Comparison of ENCODE assay signal across 12 cellular contexts in the genomic region with DNA sequence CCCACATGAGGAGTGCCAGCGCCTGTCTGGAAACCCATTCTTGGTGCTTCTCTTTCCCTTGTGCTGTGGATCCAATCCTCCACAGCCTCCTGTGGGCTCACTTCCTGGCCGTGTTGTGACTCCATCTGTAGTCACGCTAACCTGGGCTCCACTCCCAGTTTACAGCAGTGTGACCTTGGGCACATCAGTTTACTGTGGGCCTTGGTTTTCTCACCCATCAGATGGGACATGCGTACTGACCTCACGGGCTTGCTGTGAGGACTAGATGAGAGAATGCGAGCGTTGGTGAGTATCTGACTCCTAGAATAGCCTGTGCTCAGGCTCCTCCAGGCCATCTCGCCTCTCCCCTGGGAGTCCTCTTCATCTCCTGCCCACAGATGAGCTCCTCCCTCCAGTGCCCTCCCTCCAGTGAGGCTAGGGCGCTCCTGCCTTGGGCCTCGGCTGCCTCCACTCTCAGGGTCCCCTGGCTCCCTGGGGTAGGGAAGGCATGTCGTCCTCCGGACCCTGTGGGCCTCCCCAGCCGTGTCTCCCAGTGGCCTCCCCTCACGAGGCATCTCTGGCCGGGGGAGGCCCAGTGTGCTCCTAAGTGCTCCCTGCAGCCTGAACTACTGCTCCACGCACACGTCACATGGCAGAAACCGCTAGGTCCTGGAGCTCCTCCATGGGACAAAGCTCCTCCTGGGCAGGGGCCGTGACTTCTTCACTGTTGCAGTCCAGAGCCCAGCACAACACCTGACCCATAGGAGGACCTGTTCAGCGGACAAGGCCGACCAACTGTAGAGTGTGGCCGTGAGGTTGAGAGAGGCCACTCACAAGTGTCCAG. TPM values are rescaled to one million over a fixed set of nuclear protein-coding genes. Genes with fewer than 3 reads are reported as not detected.
DNase-seq lines count a peak whose midpoint lies in the region; ATAC-seq and TF ChIP-seq lines count a peak whose summit lies in the region.
"Had no signal": no experiment of that assay in that cellular context is flagged by ENCODE, and none has a peak within 500 bp of the region (broad histone marks: within the 10 kb centered on the region; RNA-seq: fewer than 3 reads in every experiment).

No MANE protein-coding gene starts in this region.

- H3K23ac ChIP-seq in IMR-90 (ENCODE audit: low read depth, low read length), result no peak overlapping the region

- no peak overlapping the region for H4K5ac ChIP-seq in IMR-90 (ENCODE audit: low read depth, low read length)

- intact Hi-C loops in CD4-positive, alpha-beta T cell (cut with DNase I, micrococcal nuclease), result no loop called here
- intact Hi-C loops in IMR-90 (cut with micrococcal nuclease), result no loop called here
- intact Hi-C loops in adrenal gland (cut with DNase I), result no loop called here
- intact Hi-C loops in left colon (cut with DNase I, micrococcal nuclease), result no loop called here

- DNase-seq in CD4-positive, alpha-beta T cell, result no peak
- DNase-seq in IMR-90 (peak; percentile 11), adrenal gland (peak in 5 of 7 donors; percentile 60 to 75 (median 73)), left colon (no peak), H7 (no peak), NCI-H1930 (lab: John Stamatoyannopoulos, UW) (no peak)
- peak; percentile 69 for DNase-seq in natural killer cell treated with Interleukin-12 subunit alpha and Interleukin-12 subunit beta and Interleukin-15 and Interleukin-18, amount 100 ng/mL, for 72 hours (ENCODE audit: low spot score)
- DNase-seq in stimulated activated CD4-positive, alpha-beta T cell treated with anti-CD3 and anti-CD28 coated beads, Interleukin-12 subunit alpha, Interleukin-12 subunit beta, amount 100 ng/mL, for 4 hours, result no peak
- DNase-seq: gastrocnemius medialis, NCI-H1105, ovary had no signal

- H3K27me3 Mint-ChIP-seq in CD4-positive, alpha-beta T cell, result peaks cover 2% of the 10 kb centered on the region
- no peaks in the 10 kb centered on the region for H3K27me3 Mint-ChIP-seq in natural killer cell treated with Interleukin-12 subunit alpha and Interleukin-12 subunit beta and Interleukin-15 and Interleukin-18, amount 100 ng/mL, for 72 hours

- no peak for TF ChIP-seq RAD21 in IMR-90 (IDR thresholded peaks at IDR 0.05; ENCODE audit: low read length)

- dilution Hi-C loops in IMR-90 (cut with HindIII; ENCODE audit: low sequenced_read_pairs, unreplicated experiment), result no loop called here

- no peak overlapping the region for H2AFZ ChIP-seq in IMR-90 (replicated peaks; ENCODE audit: low read length, poor library complexity)

- no peaks in the 10 kb centered on the region; the same call in 1 of the 2 replicates for H3K9me1 ChIP-seq in IMR-90 (ENCODE audit: insufficient read depth, low read length)

- H3K9me3 ChIP-seq in CD4-positive, alpha-beta T cell (ENCODE audit: control insufficient read depth, low read length), result no peaks in the 10 kb centered on the region
- no peaks in the 10 kb centered on the region for H3K9me3 ChIP-seq in IMR-90 (ENCODE audit: control insufficient read depth, insufficient read depth, low read length)
- no peaks in the 10 kb centered on the region for H3K9me3 ChIP-seq in adrenal gland (replicated peaks in 1 of 3)
- H3K9me3 ChIP-seq: gastrocnemius medialis, left lung, ovary had no signal

- H3K4ac ChIP-seq in IMR-90 (ENCODE audit: low read depth, low read length), result no peak overlapping the region

- no peak overlapping the region for H2BK20ac ChIP-seq in IMR-90 (ENCODE audit: low read depth, low read length)

- TF ChIP-seq CTCF in CD4-positive, alpha-beta T cell (IDR thresholded peaks at IDR 0.05), result no peak
- TF ChIP-seq CTCF in IMR-90 (conservative IDR thresholded peaks at IDR 0.05; ENCODE audit: low read depth, low read length), result no peak
- TF ChIP-seq CTCF in adrenal gland (IDR thresholded peaks at IDR 0.05), result no peak

- H3K36me3 ChIP-seq in IMR-90 (ENCODE audit: control insufficient read depth, insufficient read depth, low read length), result no peaks in the 10 kb centered on the region
- no peaks in the 10 kb centered on the region for H3K36me3 ChIP-seq in adrenal gland (replicated peaks in 1 of 2)
- H3K36me3 ChIP-seq in H7 (replicated peaks; ENCODE audit: control insufficient read depth, insufficient read depth, low read length), result no peaks in the 10 kb centered on the region
- H3K36me3 ChIP-seq: left lung, ovary had no signal

- H3K27me3 ChIP-seq in CD4-positive, alpha-beta T cell (ENCODE audit: control insufficient read depth, insufficient read depth, low read length), result no peaks in the 10 kb centered on the region
- H3K27me3 ChIP-seq in IMR-90 (ENCODE audit: control insufficient read depth, insufficient read depth, low read length) (peaks cover 16% of the 10 kb centered on the region), adrenal gland (no peaks in the 10 kb centered on the region), H7 (ENCODE audit: control insufficient read depth, insufficient read depth, low read length) (peaks cover 16% of the 10 kb centered on the region)
- H3K27me3 ChIP-seq: gastrocnemius medialis, ovary had no signal

- ATAC-seq in CD4-positive, alpha-beta T cell (ENCODE audit: poor library complexity), result peak; percentile 4
- no peak for ATAC-seq in IMR-90 (ENCODE audit: low read depth)
- peak; percentile 60 to 69 for ATAC-seq in natural killer cell treated with Interleukin-12 subunit alpha and Interleukin-12 subunit beta and Interleukin-15 and Interleukin-18, amount 100 ng/mL, for 72 hours
- ATAC-seq in left colon, result no peak
- ATAC-seq: gastrocnemius medialis, left lung had no signal

- H3K27ac ChIP-seq in CD4-positive, alpha-beta T cell (ENCODE audit: low read depth, low read length), result peak overlapping the region; percentile 84
- no peak overlapping the region for H3K27ac ChIP-seq in IMR-90 (ENCODE audit: insufficient read depth, low read length)
- H3K27ac ChIP-seq in adrenal gland, result no peak overlapping the region
- H3K27ac ChIP-seq: ovary had no signal

- POLR2A ChIA-PET in CD4-positive, alpha-beta T cell (lab: Charles Lee), result interaction anchor here (0.6 to 2.8 kb wide), 22 partner anchors 8 to 133 kb away, joined by 3 to 43 read pairs (median 4); a partner anchor contains a TSS
- POLR2A ChIA-PET in IMR-90 (lab: Charles Lee; ENCODE audit: unreplicated experiment), result no interaction called here

- no peaks in the 10 kb centered on the region for H3K9me3 Mint-ChIP-seq in CD4-positive, alpha-beta T cell
- no peaks in the 10 kb centered on the region for H3K9me3 Mint-ChIP-seq in natural killer cell treated with Interleukin-12 subunit alpha and Interleukin-12 subunit beta and Interleukin-15 and Interleukin-18, amount 100 ng/mL, for 72 hours

- H4K91ac ChIP-seq in IMR-90 (ENCODE audit: insufficient read depth, low read depth, low read length), result no peak overlapping the region

- H2BK120ac ChIP-seq in IMR-90 (ENCODE audit: low read depth, low read length), result no peak overlapping the region

- H3K36me3 Mint-ChIP-seq in CD4-positive, alpha-beta T cell (ENCODE audit: low read depth), result peaks cover 27% of the 10 kb centered on the region
- H3K36me3 Mint-ChIP-seq in natural killer cell treated with Interleukin-12 subunit alpha and Interleukin-12 subunit beta and Interleukin-15 and Interleukin-18, amount 100 ng/mL, for 72 hours, result no peaks in the 10 kb centered on the region

- H3K27ac Mint-ChIP-seq in CD4-positive, alpha-beta T cell, result peak overlapping the region; percentile 97
- H3K27ac Mint-ChIP-seq in natural killer cell treated with Interleukin-12 subunit alpha and Interleukin-12 subunit beta and Interleukin-15 and Interleukin-18, amount 100 ng/mL, for 72 hours, result peak overlapping the region; percentile 98 to 99

- peaks cover 81% of the 10 kb centered on the region for H3K4me1 Mint-ChIP-seq in CD4-positive, alpha-beta T cell (ENCODE audit: low read depth)
- H3K4me1 Mint-ChIP-seq in natural killer cell treated with Interleukin-12 subunit alpha and Interleukin-12 subunit beta and Interleukin-15 and Interleukin-18, amount 100 ng/mL, for 72 hours (ENCODE audit: low read depth in 2 of 2), result peaks cover 54 to 62% of the 10 kb centered on the region in 2 donors

- H3K14ac ChIP-seq in IMR-90 (replicated peaks; ENCODE audit: low read depth, low read length), result no peak overlapping the region

- no peak overlapping the region for H3K56ac ChIP-seq in IMR-90 (ENCODE audit: extremely low read depth, insufficient read depth, low read length)

- 85% methylated on average over 10 of the region's 22 CpGs; no CpG with 5 or more reads in 1 of the 2 experiments for WGBS in IMR-90 (ENCODE audit: extremely low coverage in 2 of 2, insufficient read length in 1 of 2), 2 experiments
- WGBS in adrenal gland, 4 donors, result 76 to 81% (median 77%) methylated on average over 13 to 22 of the region's 22 CpGs

- CTCF ChIA-PET in CD4-positive, alpha-beta T cell (lab: Charles Lee), result interaction anchor here (0.6 to 2.7 kb wide), 4 partner anchors 25 to 133 kb away, joined by 3 to 16 read pairs (median 6); no protein-coding TSS in a partner anchor
- CTCF ChIA-PET in IMR-90 (lab: Yijun Ruan, JAX), result no interaction called here

- no peaks in the 10 kb centered on the region for H3K79me1 ChIP-seq in IMR-90 (ENCODE audit: low read depth in 1 of 2, low read length in 2 of 2)

- no peak overlapping the region for H2BK15ac ChIP-seq in IMR-90 (ENCODE audit: low read depth, low read length)

- H2AK9ac ChIP-seq in IMR-90 (replicated peaks; ENCODE audit: low read depth, low read length, poor library complexity), result no peak overlapping the region

- H3K4me1 ChIP-seq in IMR-90 (ENCODE audit: control insufficient read depth, insufficient read depth, low read length), result no peaks in the 10 kb centered on the region; the same call in 1 of the 2 replicates
- peaks cover 10 to 20% of the 10 kb centered on the region in 2 donors for H3K4me1 ChIP-seq in adrenal gland (replicated peaks in 1 of 2)

- H2AK5ac ChIP-seq in IMR-90 (ENCODE audit: low read depth, low read length), result no peak overlapping the region

- no peak overlapping the region for H3K4me3 ChIP-seq in IMR-90 (ENCODE audit: insufficient read depth, low read depth, low read length)
- H3K4me3 ChIP-seq in adrenal gland, result no peak overlapping the region
- no peak overlapping the region for H3K4me3 ChIP-seq in H7 (ENCODE audit: insufficient read depth, low read depth, low read length)
- H3K4me3 ChIP-seq: gastrocnemius medialis, left lung, ovary had no signal

- H3K4me2 ChIP-seq in IMR-90 (ENCODE audit: low read depth, low read length), result no peak overlapping the region

- no peaks in the 10 kb centered on the region for H4K20me1 ChIP-seq in IMR-90 (ENCODE audit: insufficient read depth, low read length)

- peak overlapping the region; percentile 54 for H3K4me3 Mint-ChIP-seq in CD4-positive, alpha-beta T cell
- peak overlapping the region; percentile 86 for H3K4me3 Mint-ChIP-seq in natural killer cell treated with Interleukin-12 subunit alpha and Interleukin-12 subunit beta and Interleukin-15 and Interleukin-18, amount 100 ng/mL, for 72 hours

- TF ChIP-seq POLR2A in IMR-90 (IDR thresholded peaks at IDR 0.05; ENCODE audit: low read depth, low read length) (no peak), adrenal gland (IDR thresholded peaks at IDR 0.05) (no peak)

- no peak overlapping the region for H3K9ac ChIP-seq in IMR-90 (ENCODE audit: low read depth, low read length)

- in situ Hi-C loops in IMR-90 (cut with MboI; ENCODE audit: low sequenced_read_pairs), result no loop called here

- no TSS peak for BruUV-seq in IMR-90 (replicated peaks; lab: Mats Ljungman, UMichigan)

- H4K8ac ChIP-seq in IMR-90 (ENCODE audit: low read depth in 2 of 2, low read length in 2 of 2), result no peak overlapping the region

- H2BK5ac ChIP-seq in IMR-90 (ENCODE audit: low read depth, low read length, poor library complexity, severe bottlenecking), result no peak overlapping the region

- no peak overlapping the region for H3K18ac ChIP-seq in IMR-90 (ENCODE audit: low read depth, low read length)

RNA-seq across cellular contexts. Expression of a gene that starts 5.2 kb away (rescaled TPM):
- total RNA-seq in CD4-positive, alpha-beta T cell, result under 1 TPM; 0.63 to 0.89 TPM
- total RNA-seq in IMR-90 (2012; rRNA removed) (not detected in 2 replicates), adrenal gland (under 1 TPM in 1 of 8 donors, not detected in 7; 0.18 TPM), left colon (1 to 10 TPM; 1.6 to 2.8 TPM)
- polyA plus RNA-seq in IMR-90 (2012; rRNA removed) (0.05 TPM in 1 of 2 replicates, not detected in the other), adrenal gland (under 1 TPM in 1 of 3 donors, not detected in 2; 0.07 TPM)
- polyA plus RNA-seq in IMR-90 (2012; cell fraction: cytosol; rRNA removed), result 0.01 TPM in 1 of 2 replicates, not detected in the other
- 0.03 TPM in 2 replicates for polyA plus RNA-seq in IMR-90 (2012; cell fraction: nucleus; rRNA removed; ENCODE audit: low replicate concordance)
- under 1 TPM; 0.48 to 0.95 TPM for total RNA-seq in natural killer cell treated with Interleukin-12 subunit alpha and Interleukin-12 subunit beta and Interleukin-15 and Interleukin-18, amount 100 ng/mL, for 72 hours
- total RNA-seq in H7 (2014; rRNA removed; shearing (Covaris generic)), result 2.0 and 3.3 TPM in 2 replicates

RNA-seq across cellular contexts. Expression of a gene that starts 42.7 kb away (rescaled TPM):
- total RNA-seq in CD4-positive, alpha-beta T cell, result 10 to 100 TPM; 88.1 to 90.6 TPM
- total RNA-seq in IMR-90 (2012; rRNA removed) (98.9 and 118 TPM in 2 replicates), adrenal gland (100 to 1,000 TPM in 4 of 8 donors, 10 to 100 TPM in 4; 65.7 to 145 (median 94.5) TPM), left colon (100 to 1,000 TPM; 100 to 102 TPM)
- polyA plus RNA-seq in IMR-90 (2012; rRNA removed) (85.9 and 89.5 TPM in 2 replicates), adrenal gland (100 to 1,000 TPM in 1 of 3 donors, 10 to 100 TPM in 2; 70.0 to 115 (median 89.5) TPM)
- polyA plus RNA-seq in IMR-90 (2012; cell fraction: cytosol; rRNA removed), result 35.6 and 57.4 TPM in 2 replicates
- 192 and 276 TPM in 2 replicates for polyA plus RNA-seq in IMR-90 (2012; cell fraction: nucleus; rRNA removed; ENCODE audit: low replicate concordance)
- 100 to 1,000 TPM; 134 to 163 TPM for total RNA-seq in natural killer cell treated with Interleukin-12 subunit alpha and Interleukin-12 subunit beta and Interleukin-15 and Interleukin-18, amount 100 ng/mL, for 72 hours
- 80.3 and 87.7 TPM in 2 replicates for total RNA-seq in H7 (2014; rRNA removed; shearing (Covaris generic))

Comparison
In these comparisons a context has a peak if more than half of its experiments do, and no peak if none do; other contexts are left out.
1. ATAC-seq: peak in CD4-positive, alpha-beta T cell (single experiment) and natural killer cell treated with Interleukin-12 subunit alpha and Interleukin-12 subunit beta and Interleukin-15 and Interleukin-18, amount 100 ng/mL, for 72 hours (2 of 2); none in IMR-90 (single experiment) and left colon (single experiment).
2. DNase-seq: peak in IMR-90 (single experiment), adrenal gland (5 of 7) and natural killer cell treated with Interleukin-12 subunit alpha and Interleukin-12 subunit beta and Interleukin-15 and Interleukin-18, amount 100 ng/mL, for 72 hours (single experiment); none in CD4-positive, alpha-beta T cell (0 of 10), stimulated activated CD4-positive, alpha-beta T cell treated with anti-CD3 and anti-CD28 coated beads, Interleukin-12 subunit alpha, Interleukin-12 subunit beta, amount 100 ng/mL, for 4 hours (single experiment), left colon (0 of 2), H7 (single experiment) and NCI-H1930 (0 of 2).